ENCODE assay signal across 20 cellular contexts in genomic region chr10:130935051-130935450, GRCh38.
DNase-seq lines count a peak whose midpoint lies in the region; ATAC-seq and TF ChIP-seq lines count a peak whose summit lies in the region.
"Had no signal": no experiment of that assay in that cellular context is flagged by ENCODE, and none has a peak within 500 bp of the region (broad histone marks: within the 10 kb centered on the region; RNA-seq: fewer than 3 reads in every experiment).

No MANE protein-coding gene starts in this region.

- H3K4me1 ChIP-seq in heart right ventricle (peaks cover 0 to 12% (median 0%) of the 10 kb centered on the region in 9 donors), lower lobe of right lung (no peaks in the 10 kb centered on the region)

- H3K4me3 ChIP-seq in heart right ventricle (no peak overlapping the region), lower lobe of right lung (no peak overlapping the region)

- H3K9me3 ChIP-seq in heart right ventricle: no peaks in the 10 kb centered on the region
- H3K9me3 ChIP-seq in lower lobe of right lung: no peaks in the 10 kb centered on the region
- H3K9me3 ChIP-seq: neutrophil had no signal

- H3K27me3 ChIP-seq in heart right ventricle (peaks cover 0 to 18% (median 5%) of the 10 kb centered on the region in 7 donors), lower lobe of right lung (ENCODE audit: low read depth) (no peaks in the 10 kb centered on the region)
- H3K27me3 ChIP-seq: neutrophil had no signal

- H3K36me3 ChIP-seq in heart right ventricle (no peaks in the 10 kb centered on the region), lower lobe of right lung (no peaks in the 10 kb centered on the region)
- H3K36me3 ChIP-seq: neutrophil had no signal

- DNase-seq in heart right ventricle: peak in 1 of 2 donors; percentile 9
- no peak for DNase-seq in cardiac septum (ENCODE audit: low spot score)
- peak; percentile 20 for DNase-seq in astrocyte of the hippocampus (ENCODE audit: low read depth, low spot score)
- DNase-seq in lower lobe of right lung: no peak
- DNase-seq in DMS153 (lab: John Stamatoyannopoulos, UW): no peak
- DNase-seq in activated gamma-delta T cell treated with Interleukin-2 at 50 U/mL for 16 hours: no peak
- DNase-seq in activated CD4-positive, alpha-beta T cell treated with anti-CD3 and anti-CD28 coated beads for 1 hour: no peak
- DNase-seq: ACHN; activated CD8-positive, alpha-beta memory T cell treated with anti-CD3 and anti-CD28 coated beads for 24 hours; activated naive CD4-positive, alpha-beta T cell treated with anti-CD3 and anti-CD28 coated beads, Interleukin-2, amount 10 ng/mL, durations not matched to agents 7 days and 5 days; activated T-cell treated with anti-CD3 and anti-CD28 coated beads, Interleukin-2, amount 50 U/mL, for 4 hours; aorta; effector CD8-positive, alpha-beta T cell; left colon; NCI-H1092 treated with DMSO at 0.1 percent for 48 hours; NCI-H524 had no signal

- peak in 5 of 8 donors; percentile 39 to 81 (median 57) for ATAC-seq in heart right ventricle
- ATAC-seq in lower lobe of right lung: peak; percentile 54 to 67
- ATAC-seq in GM18517 (IDR thresholded peaks at IDR 0.05; ENCODE audit: unreplicated experiment): no peak
- ATAC-seq: activated CD4-positive, CD25-positive, alpha-beta regulatory T cell treated with anti-CD3 and anti-CD28 coated beads, Interleukin-2, amount 50 U/mL, for 24 hours; activated T-cell treated with anti-CD3 and anti-CD28 coated beads, Interleukin-2, amount 50 U/mL, for 4 hours; esophagus mucosa; left colon had no signal

- no peak overlapping the region for H3K27ac ChIP-seq in heart right ventricle
- H3K27ac ChIP-seq in lower lobe of right lung: no peak overlapping the region
- H3K27ac ChIP-seq: neutrophil had no signal

- WGBS in heart right ventricle, 2 donors: 31 to 33% methylated on average over 6 of the region's 6 CpGs

- intact Hi-C loops in heart right ventricle (cut with DNase I) (no loop called here), cardiac septum (cut with DNase I) (no loop called here), lower lobe of right lung (cut with DNase I) (no loop called here)

- TF ChIP-seq CTCF in heart right ventricle (IDR thresholded peaks at IDR 0.05) (no peak), lower lobe of right lung (IDR thresholded peaks at IDR 0.05) (no peak)
